ENCODE assay signal across 1 cellular context in genomic region chr11:115653076-115653475, GRCh38.
TF ChIP-seq lines count a peak whose summit lies in the region.

No MANE protein-coding gene starts in this region.

TF ChIP-seq in SK-N-SH treated with all-trans-retinoic acid at 6 μM for 48 hours, 23 proteins besides CTCF, POLR2A, EP300 and RAD21 (continued from another document):
- TF ChIP-seq TSHZ2 (CRISPR knock-in tag; IDR thresholded peaks at IDR 0.05) (no peak), ZNF565 (CRISPR knock-in tag; conservative IDR thresholded peaks at IDR 0.05; ENCODE audit: low read depth) (no peak)
